ENCODE assay signal across 21 cellular contexts in the genomic region with DNA sequence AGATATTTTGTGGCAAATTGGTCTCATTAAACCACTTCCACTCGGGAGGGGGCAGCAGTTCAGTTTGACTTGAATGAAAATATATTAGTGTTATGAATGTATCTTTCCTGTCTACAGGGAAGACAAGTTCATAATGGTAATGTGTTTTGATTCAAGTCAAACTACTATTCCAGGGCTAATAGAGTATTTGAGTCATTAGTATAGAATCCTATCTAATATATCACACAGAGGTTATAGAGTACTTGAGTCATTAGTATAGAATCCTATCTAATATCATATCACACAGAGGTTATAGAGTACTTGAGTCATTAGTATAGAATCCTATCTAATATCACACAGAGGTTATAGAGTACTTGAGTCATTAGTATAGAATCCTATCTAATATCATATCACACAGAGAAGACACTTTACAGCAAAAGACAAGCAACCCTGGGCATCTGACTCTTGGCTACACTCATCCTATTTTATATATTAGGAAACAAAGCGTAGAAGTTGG.
"Had no signal": no experiment of that assay in that cellular context is flagged by ENCODE, and none has a peak within 500 bp of the region (broad histone marks: within the 10 kb centered on the region; RNA-seq: fewer than 3 reads in every experiment).

No MANE protein-coding gene starts in this region.

- H3K27ac ChIP-seq: ascending aorta, esophagus muscularis mucosa, gastroesophageal sphincter, heart left ventricle, parathyroid adenoma, tibial nerve had no signal

- ATAC-seq: activated CD8-positive, alpha-beta memory T cell treated with anti-CD3 and anti-CD28 coated beads, Interleukin-2, amount 10 ng/mL, durations not matched to agents 7 days and 5 days; activated CD8-positive, alpha-beta T cell treated with anti-CD3 and anti-CD28 coated beads for 36 hours; gastroesophageal sphincter; heart left ventricle; left lobe of liver; stimulated activated naive CD8-positive, alpha-beta T cell treated with anti-CD3 and anti-CD28 coated beads, Interleukin-15, amount 100 ng/mL, for 72 hours; T-helper 17 cell had no signal

- H2AFZ ChIP-seq: parathyroid adenoma had no signal

- FAIRE-seq: colon had no signal

- DNase-seq: activated CD4-positive, alpha-beta T cell treated with anti-CD3 and anti-CD28 coated beads for 48 hours; activated CD4-positive, CD25-positive, alpha-beta regulatory T cell; activated CD8-positive, alpha-beta memory T cell treated with anti-CD3 and anti-CD28 coated beads, Interleukin-2, amount 10 ng/mL, durations not matched to agents 7 days and 5 days; activated CD8-positive, alpha-beta T cell treated with anti-CD3 and anti-CD28 coated beads for 36 hours; activated effector memory CD4-positive, alpha-beta T cell treated with anti-CD3 and anti-CD28 coated beads, Interleukin-2, amount 50 U/mL, for 16 hours; activated T-cell treated with anti-CD3 and anti-CD28 coated beads for 4 hours; effector memory CD4-positive, alpha-beta T cell; heart left ventricle; naive B cell; nucleus accumbens; right cardiac atrium; stimulated activated naive CD8-positive, alpha-beta T cell treated with anti-CD3 and anti-CD28 coated beads, Interleukin-15, amount 100 ng/mL, for 72 hours; T-helper 17 cell had no signal

- H3K79me2 ChIP-seq: parathyroid adenoma had no signal

- H3K27me3 ChIP-seq: ascending aorta, esophagus muscularis mucosa, gastroesophageal sphincter, heart left ventricle, tibial nerve had no signal

- H3K4me3 ChIP-seq: ascending aorta, esophagus muscularis mucosa, gastroesophageal sphincter, heart left ventricle, lung, tibial nerve had no signal

- H3K36me3 ChIP-seq: ascending aorta, esophagus muscularis mucosa, gastroesophageal sphincter, heart left ventricle, tibial nerve had no signal

- H3K9me3 ChIP-seq: ascending aorta, esophagus muscularis mucosa, gastroesophageal sphincter, heart left ventricle, tibial nerve had no signal

- H3K4me1 ChIP-seq: ascending aorta, esophagus muscularis mucosa, gastroesophageal sphincter, heart left ventricle, parathyroid adenoma, tibial nerve had no signal

- H3K9ac ChIP-seq: parathyroid adenoma had no signal
